In genomic region chr22:28896611-28897010, GRCh38 we compare ENCODE assay signal across 17 cellular contexts. TPM values are rescaled to one million over a fixed set of nuclear protein-coding genes. Genes with fewer than 3 reads are reported as not detected.
DNase-seq lines count a peak whose midpoint lies in the region; ATAC-seq and TF ChIP-seq lines count a peak whose summit lies in the region.
"Had no signal": no experiment of that assay in that cellular context is flagged by ENCODE, and none has a peak within 500 bp of the region (broad histone marks: within the 10 kb centered on the region; RNA-seq: fewer than 3 reads in every experiment).

No MANE protein-coding gene starts in this region.

- H3K36me3 ChIP-seq in Loucy (ENCODE audit: insufficient read depth, low read length): no peaks in the 10 kb centered on the region
- H3K36me3 ChIP-seq: left lung, prostate gland had no signal

- peaks cover 84% of the 10 kb centered on the region for H3K79me2 ChIP-seq in Loucy (ENCODE audit: insufficient read depth, low read length)

- no peaks in the 10 kb centered on the region for H3F3A ChIP-seq in Loucy (ENCODE audit: low read depth)

- TF ChIP-seq CTCF in Loucy (conservative IDR thresholded peaks at IDR 0.05; ENCODE audit: low read length): no peak

- H3K9me2 ChIP-seq in Loucy (replicated peaks; ENCODE audit: low read depth, low read length): no peaks in the 10 kb centered on the region

- H3K4me1 ChIP-seq in Loucy (ENCODE audit: insufficient read depth, low read length, poor library complexity, severe bottlenecking): peaks cover 63% of the 10 kb centered on the region

- H4K20me1 ChIP-seq in Loucy (ENCODE audit: insufficient read depth, low read length, poor library complexity, severe bottlenecking): peaks cover 24% of the 10 kb centered on the region

- DNase-seq in GDM1 (lab: John Stamatoyannopoulos, UW): peak; percentile 25
- DNase-seq in astrocyte of the hippocampus (ENCODE audit: low read depth, low spot score): peak; percentile 34
- DNase-seq in kidney tubule cell (ENCODE audit: low spot score): peak; percentile 74
- DNase-seq in amygdala (lab: John Stamatoyannopoulos, UW): no peak
- no peak for DNase-seq in sciatic nerve (ENCODE audit: low spot score)
- DNase-seq in DMS153 (lab: John Stamatoyannopoulos, UW): no peak
- DNase-seq in activated CD8-positive, alpha-beta memory T cell treated with anti-CD3 and anti-CD28 coated beads for 24 hours: no peak
- DNase-seq: activated CD8-positive, alpha-beta memory T cell treated with anti-CD3 and anti-CD28 coated beads, Interleukin-2, amount 50 U/mL, for 4 hours; activated naive CD4-positive, alpha-beta T cell treated with anti-CD3 and anti-CD28 coated beads for 36 hours; body of pancreas; left lung; NCI-H2029; NCI-H524 had no signal

- H3K9me3 ChIP-seq in Loucy (ENCODE audit: insufficient read depth, low read depth, low read length): no peaks in the 10 kb centered on the region
- H3K9me3 ChIP-seq: body of pancreas, left lung, prostate gland had no signal

- ATAC-seq in sciatic nerve: no peak
- ATAC-seq: activated CD4-positive, CD25-positive, alpha-beta regulatory T cell treated with anti-CD3 and anti-CD28 coated beads, Interleukin-2, amount 50 U/mL, for 24 hours; body of pancreas; left lung; Panc1 had no signal

- intact Hi-C loops in sciatic nerve (cut with DNase I): no loop called here

- H3K9ac ChIP-seq in Loucy (ENCODE audit: low read depth, low read length, poor library complexity, severe bottlenecking): peak overlapping the region; percentile 46

- H3K27me3 ChIP-seq in Loucy (ENCODE audit: insufficient read depth, low read length, poor library complexity, severe bottlenecking): no peaks in the 10 kb centered on the region
- H3K27me3 ChIP-seq: body of pancreas, left lung had no signal

- peak overlapping the region; percentile 38 for H3K4me2 ChIP-seq in Loucy (ENCODE audit: low read depth, low read length, poor library complexity, severe bottlenecking)

- no peak overlapping the region for H3K4me3 ChIP-seq in Loucy (ENCODE audit: low read length, poor library complexity, severe bottlenecking)
- H3K4me3 ChIP-seq: body of pancreas, left lung, prostate gland had no signal

- H2AFZ ChIP-seq in Loucy (ENCODE audit: low read length): no peak overlapping the region

RNA-seq across cellular contexts. Expression of gene ZNRF3, which starts 13.2 kb away (rescaled TPM):
- 12.9 TPM for total RNA-seq in sciatic nerve

Comparison
In these comparisons a context has a peak if more than half of its experiments do, and no peak if none do; other contexts are left out.
1. DNase-seq: peak in GDM1 (single experiment), astrocyte of the hippocampus (single experiment) and kidney tubule cell (single experiment); none in amygdala (0 of 56), sciatic nerve (single experiment), DMS153 (single experiment) and activated CD8-positive, alpha-beta memory T cell treated with anti-CD3 and anti-CD28 coated beads for 24 hours (single experiment).